ENCODE assay signal across 29 cellular contexts in genomic region chr17:21676281-21677111, GRCh38. TPM values are rescaled to one million over a fixed set of nuclear protein-coding genes. Genes with fewer than 3 reads are reported as not detected.
DNase-seq lines count a peak whose midpoint lies in the region; ATAC-seq and TF ChIP-seq lines count a peak whose summit lies in the region.
"Had no signal": no experiment of that assay in that cellular context is flagged by ENCODE, and none has a peak within 500 bp of the region (broad histone marks: within the 10 kb centered on the region; RNA-seq: fewer than 3 reads in every experiment).

No MANE protein-coding gene starts in this region.

- peaks cover 6% of the 10 kb centered on the region for H3K9me3 Mint-ChIP-seq in activated T-cell treated with anti-CD3 and anti-CD28 coated beads, Interleukin-2, amount 50 U/mL, for 24 hours
- peaks cover 0 to 6% of the 10 kb centered on the region in 2 donors for H3K9me3 Mint-ChIP-seq in activated T-cell treated with anti-CD3 and anti-CD28 coated beads, Interleukin-2, amount 50 U/mL, for 72 hours
- H3K9me3 Mint-ChIP-seq in neural progenitor cell: peaks cover 81% of the 10 kb centered on the region
- peaks cover 8% of the 10 kb centered on the region for H3K9me3 Mint-ChIP-seq in activated CD4-positive, alpha-beta T cell treated with anti-CD3 and anti-CD28 coated beads for 36 hours (ENCODE audit: low read depth)

- H3K27ac ChIP-seq in neural progenitor cell: no peak overlapping the region
- H3K27ac ChIP-seq in upper lobe of right lung: no peak overlapping the region
- H3K27ac ChIP-seq: A549, body of pancreas, foreskin keratinocyte, heart right ventricle, tibial artery had no signal

- H2AFZ ChIP-seq in neural progenitor cell (replicated peaks): no peak overlapping the region

- H3K9me3 ChIP-seq in neural progenitor cell (ENCODE audit: low read depth): no peaks in the 10 kb centered on the region
- H3K9me3 ChIP-seq in upper lobe of right lung: no peaks in the 10 kb centered on the region
- H3K9me3 ChIP-seq: A549, body of pancreas, tibial artery had no signal

- H3K4me1 ChIP-seq in neural progenitor cell (no peaks in the 10 kb centered on the region), upper lobe of right lung (no peaks in the 10 kb centered on the region)
- H3K4me1 ChIP-seq: A549, body of pancreas, foreskin keratinocyte, heart right ventricle, tibial artery had no signal

- H4K20me1 ChIP-seq in neural progenitor cell (ENCODE audit: low read depth): no peaks in the 10 kb centered on the region

- no peak overlapping the region for H3K4me3 ChIP-seq in neural progenitor cell
- no peak overlapping the region for H3K4me3 ChIP-seq in upper lobe of right lung
- H3K4me3 ChIP-seq: A549, body of pancreas, GM12878, heart right ventricle, tibial artery had no signal

- H3K4me3 Mint-ChIP-seq in activated T-cell treated with anti-CD3 and anti-CD28 coated beads, Interleukin-2, amount 50 U/mL, for 24 hours: no peak overlapping the region
- H3K4me3 Mint-ChIP-seq in activated T-cell treated with anti-CD3 and anti-CD28 coated beads, Interleukin-2, amount 50 U/mL, for 72 hours: no peak overlapping the region
- H3K4me3 Mint-ChIP-seq in neural progenitor cell: peak overlapping the region; percentile 3
- H3K4me3 Mint-ChIP-seq in activated CD4-positive, alpha-beta T cell treated with anti-CD3 and anti-CD28 coated beads for 36 hours: no peak overlapping the region
- H3K4me3 Mint-ChIP-seq: activated T-helper 17 cell treated with anti-CD3 and anti-CD28 coated beads, Interleukin-2, amount 50 U/mL, for 72 hours; H9; stimulated activated naive CD8-positive, alpha-beta T cell treated with anti-CD3 and anti-CD28 coated beads, Interleukin-15, amount 100 ng/mL, for 72 hours; T-helper 17 cell had no signal

- H3K9ac ChIP-seq in neural progenitor cell: no peak overlapping the region

- no peak overlapping the region for H3K4me2 ChIP-seq in neural progenitor cell
- H3K4me2 ChIP-seq: A549 had no signal

- no peak overlapping the region for H3K27ac Mint-ChIP-seq in activated T-cell treated with anti-CD3 and anti-CD28 coated beads, Interleukin-2, amount 50 U/mL, for 24 hours
- no peak overlapping the region for H3K27ac Mint-ChIP-seq in activated T-cell treated with anti-CD3 and anti-CD28 coated beads, Interleukin-2, amount 50 U/mL, for 72 hours
- no peak overlapping the region for H3K27ac Mint-ChIP-seq in neural progenitor cell
- H3K27ac Mint-ChIP-seq in activated CD4-positive, alpha-beta T cell treated with anti-CD3 and anti-CD28 coated beads for 36 hours: no peak overlapping the region
- H3K27ac Mint-ChIP-seq: activated T-helper 17 cell treated with anti-CD3 and anti-CD28 coated beads, Interleukin-2, amount 50 U/mL, for 72 hours; H9; T-helper 17 cell had no signal

- peaks cover 4% of the 10 kb centered on the region for H3K27me3 Mint-ChIP-seq in activated T-cell treated with anti-CD3 and anti-CD28 coated beads, Interleukin-2, amount 50 U/mL, for 24 hours
- H3K27me3 Mint-ChIP-seq in activated T-cell treated with anti-CD3 and anti-CD28 coated beads, Interleukin-2, amount 50 U/mL, for 72 hours (ENCODE audit: low read depth): peaks cover 6% of the 10 kb centered on the region
- H3K27me3 Mint-ChIP-seq in neural progenitor cell (ENCODE audit: insufficient read depth, low read depth): peaks cover 13% of the 10 kb centered on the region
- peaks cover 4% of the 10 kb centered on the region for H3K27me3 Mint-ChIP-seq in activated CD4-positive, alpha-beta T cell treated with anti-CD3 and anti-CD28 coated beads for 36 hours
- H3K27me3 Mint-ChIP-seq: activated T-helper 17 cell treated with anti-CD3 and anti-CD28 coated beads, Interleukin-2, amount 50 U/mL, for 72 hours; T-helper 17 cell had no signal

- H3K27me3 ChIP-seq in neural progenitor cell: no peaks in the 10 kb centered on the region
- H3K27me3 ChIP-seq in upper lobe of right lung: no peaks in the 10 kb centered on the region
- H3K27me3 ChIP-seq: body of pancreas, foreskin keratinocyte, tibial artery had no signal

- intact Hi-C loops in upper lobe of right lung (cut with DNase I): no loop called here
- intact Hi-C loops in activated CD4-positive, alpha-beta T cell treated with anti-CD3 and anti-CD28 coated beads for 36 hours (cut with DNase I, micrococcal nuclease): no loop called here

- no peak for ATAC-seq in activated T-cell treated with anti-CD3 and anti-CD28 coated beads, Interleukin-2, amount 50 U/mL, for 72 hours (replicated peaks in 1 of 2)
- ATAC-seq in upper lobe of right lung: peak; percentile 46
- no peak for ATAC-seq in activated CD4-positive, alpha-beta T cell treated with anti-CD3 and anti-CD28 coated beads for 36 hours
- ATAC-seq: activated T-helper 17 cell treated with anti-CD3 and anti-CD28 coated beads, Interleukin-2, amount 50 U/mL, for 72 hours; body of pancreas; foreskin keratinocyte; GM12878; left colon; stimulated activated naive CD8-positive, alpha-beta T cell treated with anti-CD3 and anti-CD28 coated beads, Interleukin-15, amount 100 ng/mL, for 72 hours; T-helper 17 cell had no signal

- no peaks in the 10 kb centered on the region for H3K79me2 ChIP-seq in neural progenitor cell (ENCODE audit: low read depth)

- H3F3A ChIP-seq in neural progenitor cell (ENCODE audit: low read depth): no peaks in the 10 kb centered on the region

- H3K36me3 Mint-ChIP-seq in activated T-cell treated with anti-CD3 and anti-CD28 coated beads, Interleukin-2, amount 50 U/mL, for 24 hours (ENCODE audit: low read depth): no peaks in the 10 kb centered on the region
- peaks cover 4 to 9% of the 10 kb centered on the region in 2 donors for H3K36me3 Mint-ChIP-seq in activated T-cell treated with anti-CD3 and anti-CD28 coated beads, Interleukin-2, amount 50 U/mL, for 72 hours (ENCODE audit: insufficient read depth in 2 of 2)
- H3K36me3 Mint-ChIP-seq in neural progenitor cell: peaks cover 2% of the 10 kb centered on the region
- H3K36me3 Mint-ChIP-seq in activated CD4-positive, alpha-beta T cell treated with anti-CD3 and anti-CD28 coated beads for 36 hours (ENCODE audit: low read depth): no peaks in the 10 kb centered on the region

- CTCF ChIA-PET in activated CD4-positive, alpha-beta T cell treated with anti-CD3 and anti-CD28 coated beads for 36 hours (lab: Charles Lee): no interaction called here

- TF ChIP-seq CTCF in neural progenitor cell (IDR thresholded peaks at IDR 0.05) (no peak), upper lobe of right lung (IDR thresholded peaks at IDR 0.05) (no peak)

- H3K36me3 ChIP-seq in neural progenitor cell (no peaks in the 10 kb centered on the region), upper lobe of right lung (no peaks in the 10 kb centered on the region)
- H3K36me3 ChIP-seq: heart right ventricle, tibial artery had no signal

- POLR2A ChIA-PET in activated CD4-positive, alpha-beta T cell treated with anti-CD3 and anti-CD28 coated beads for 36 hours (lab: Charles Lee): no interaction called here

- H3K4me1 Mint-ChIP-seq in activated T-cell treated with anti-CD3 and anti-CD28 coated beads, Interleukin-2, amount 50 U/mL, for 24 hours (ENCODE audit: low read depth): no peaks in the 10 kb centered on the region
- no peaks in the 10 kb centered on the region for H3K4me1 Mint-ChIP-seq in activated T-cell treated with anti-CD3 and anti-CD28 coated beads, Interleukin-2, amount 50 U/mL, for 72 hours (ENCODE audit: low read depth)
- no peaks in the 10 kb centered on the region for H3K4me1 Mint-ChIP-seq in neural progenitor cell
- H3K4me1 Mint-ChIP-seq in activated CD4-positive, alpha-beta T cell treated with anti-CD3 and anti-CD28 coated beads for 36 hours: no peaks in the 10 kb centered on the region
- H3K4me1 Mint-ChIP-seq: activated T-helper 17 cell treated with anti-CD3 and anti-CD28 coated beads, Interleukin-2, amount 50 U/mL, for 72 hours; H9; stimulated activated naive CD8-positive, alpha-beta T cell treated with anti-CD3 and anti-CD28 coated beads, Interleukin-15, amount 100 ng/mL, for 72 hours; T-helper 17 cell had no signal

- DNase-seq in activated T-cell treated with anti-CD3 and anti-CD28 coated beads, Interleukin-2, amount 50 U/mL, for 24 hours: peak; percentile 16
- DNase-seq in activated T-cell treated with anti-CD3 and anti-CD28 coated beads, Interleukin-2, amount 50 U/mL, for 72 hours: no peak
- DNase-seq in SW480 (ENCODE audit: low spot score) (peak; percentile 54), neural progenitor cell (ENCODE audit: low spot score) (no peak), upper lobe of right lung (no peak), pons (ENCODE audit: low spot score) (no peak), iPS-NIHi11 (ENCODE audit: low spot score) (no peak)
- no peak for DNase-seq in activated CD4-positive, alpha-beta T cell treated with anti-CD3 and anti-CD28 coated beads for 36 hours
- DNase-seq: activated CD4-positive, alpha-beta T cell treated with anti-CD3 and anti-CD28 coated beads for 48 hours; body of pancreas; DMS79; effector memory CD4-positive, alpha-beta T cell; foreskin keratinocyte; heart right ventricle; KG1; left colon; mesenchymal stem cell; NCI-H1436 treated with DMSO at 0.1 percent for 48 hours; NCI-H510A treated with DMSO at 0.1 percent for 48 hours; T-helper 17 cell; tibial artery had no signal

RNA-seq across cellular contexts. Expression of gene KCNJ18, which starts 15.8 kb away (rescaled TPM):
- total RNA-seq in activated T-cell treated with anti-CD3 and anti-CD28 coated beads, Interleukin-2, amount 50 U/mL, for 72 hours: not detected
- not detected in 2 replicates for total RNA-seq in neural progenitor cell (ENCODE audit: low replicate concordance)
- total RNA-seq in upper lobe of right lung: not detected
- total RNA-seq in activated CD4-positive, alpha-beta T cell treated with anti-CD3 and anti-CD28 coated beads for 36 hours: not detected
- total RNA-seq: activated T-helper 17 cell treated with anti-CD3 and anti-CD28 coated beads, Interleukin-2, amount 50 U/mL, for 72 hours; body of pancreas; chondrocyte; foreskin keratinocyte; GM12878; H9; heart right ventricle; left colon; omental fat pad; right cardiac atrium; T-helper 17 cell had no signal

Comparison
In these comparisons a context has a peak if more than half of its experiments do, and no peak if none do; other contexts are left out.
1. DNase-seq: peak in activated T-cell treated with anti-CD3 and anti-CD28 coated beads, Interleukin-2, amount 50 U/mL, for 24 hours (single experiment) and SW480 (single experiment); none in activated T-cell treated with anti-CD3 and anti-CD28 coated beads, Interleukin-2, amount 50 U/mL, for 72 hours (0 of 2), neural progenitor cell (single experiment), upper lobe of right lung (single experiment), pons (single experiment), iPS-NIHi11 (single experiment) and activated CD4-positive, alpha-beta T cell treated with anti-CD3 and anti-CD28 coated beads for 36 hours (single experiment).